In genomic region chr2:121358291-121358690, GRCh38 we compare ENCODE assay signal across 16 cellular contexts.
DNase-seq lines count a peak whose midpoint lies in the region; ATAC-seq and TF ChIP-seq lines count a peak whose summit lies in the region.
"Had no signal": no experiment of that assay in that cellular context is flagged by ENCODE, and none has a peak within 500 bp of the region (broad histone marks: within the 10 kb centered on the region; RNA-seq: fewer than 3 reads in every experiment).

No MANE protein-coding gene starts in this region.

- H3K27me3 Mint-ChIP-seq in HFFc6 (ENCODE audit: insufficient read depth) (no peaks in the 10 kb centered on the region; the same call in 1 of the 2 replicates), nephron progenitor cell (ENCODE audit: low read depth, poor library complexity) (no peaks in the 10 kb centered on the region)
- H3K27me3 Mint-ChIP-seq in central memory CD8-positive, alpha-beta T cell, result no peaks in the 10 kb centered on the region
- H3K27me3 Mint-ChIP-seq in CD8-positive, alpha-beta T cell (ENCODE audit: low read depth), result no peaks in the 10 kb centered on the region
- H3K27me3 Mint-ChIP-seq: CD4-positive, CD25-positive, alpha-beta regulatory T cell had no signal

- H3K27ac ChIP-seq in gastrocnemius medialis, result peak overlapping the region; percentile 6 to 79 (median 59)
- no peak overlapping the region for H3K27ac ChIP-seq in CD8-positive, alpha-beta T cell (ENCODE audit: low read depth, low read length)
- H3K27ac ChIP-seq: HL-60 had no signal

- H3K27ac Mint-ChIP-seq in HFFc6 (peak overlapping the region; percentile 2; the same call in 1 of the 2 replicates), nephron progenitor cell (no peak overlapping the region)
- peak overlapping the region; percentile 32 for H3K27ac Mint-ChIP-seq in central memory CD8-positive, alpha-beta T cell (ENCODE audit: low read depth)
- no peak overlapping the region for H3K27ac Mint-ChIP-seq in CD8-positive, alpha-beta T cell
- H3K27ac Mint-ChIP-seq: CD4-positive, CD25-positive, alpha-beta regulatory T cell; GM23338 had no signal

- CTCF ChIA-PET in CD8-positive, alpha-beta T cell (lab: Charles Lee), result interaction anchor here (0.8 kb wide), 1 partner anchor 51 kb away, joined by 3 read pairs; no protein-coding TSS in a partner anchor

- H3K36me3 Mint-ChIP-seq in HFFc6 (ENCODE audit: low read depth), result peaks cover 30% of the 10 kb centered on the region
- H3K36me3 Mint-ChIP-seq in central memory CD8-positive, alpha-beta T cell (ENCODE audit: insufficient read depth), result peaks cover 50% of the 10 kb centered on the region
- H3K36me3 Mint-ChIP-seq in nephron progenitor cell (ENCODE audit: low read depth), result peaks cover 43% of the 10 kb centered on the region
- peaks cover 85% of the 10 kb centered on the region for H3K36me3 Mint-ChIP-seq in CD8-positive, alpha-beta T cell

- peaks cover 0 to 40% of the 10 kb centered on the region in 2 donors for H3K36me3 ChIP-seq in gastrocnemius medialis
- peaks cover 37% of the 10 kb centered on the region for H3K36me3 ChIP-seq in CD8-positive, alpha-beta T cell (ENCODE audit: insufficient read depth, low read length)
- H3K36me3 ChIP-seq: BE2C had no signal

- peaks cover 28 to 36% of the 10 kb centered on the region in 2 donors for H3K4me1 ChIP-seq in gastrocnemius medialis
- no peaks in the 10 kb centered on the region for H3K4me1 ChIP-seq in CD8-positive, alpha-beta T cell (ENCODE audit: insufficient read depth, low read length)
- H3K4me1 ChIP-seq: BE2C had no signal

- ATAC-seq in central memory CD8-positive, alpha-beta T cell (replicated peaks; ENCODE audit: extremely low read depth, poor library complexity, severe bottlenecking), result no peak
- ATAC-seq in gastrocnemius medialis, result no peak
- no peak for ATAC-seq in CD8-positive, alpha-beta T cell
- ATAC-seq: GM23338 had no signal

- H3K4me1 Mint-ChIP-seq in HFFc6 (ENCODE audit: low read depth) (peaks cover 69% of the 10 kb centered on the region), nephron progenitor cell (peaks cover 5% of the 10 kb centered on the region)
- H3K4me1 Mint-ChIP-seq in central memory CD8-positive, alpha-beta T cell, result no peaks in the 10 kb centered on the region
- no peaks in the 10 kb centered on the region for H3K4me1 Mint-ChIP-seq in CD8-positive, alpha-beta T cell (ENCODE audit: low read depth)
- H3K4me1 Mint-ChIP-seq: GM23338 had no signal

- POLR2A ChIA-PET in CD8-positive, alpha-beta T cell (lab: Charles Lee), result no interaction called here

- DNase-seq in HFFc6 (no peak), M059J (ENCODE audit: low read depth) (peak; percentile 9), gastrocnemius medialis (no peak), G401 (ENCODE audit: low spot score) (no peak), nephron progenitor cell (no peak)
- DNase-seq in central memory CD8-positive, alpha-beta T cell (ENCODE audit: low spot score in 2 of 2), result no peak
- DNase-seq in CD8-positive, alpha-beta T cell, result no peak
- DNase-seq: ACHN; BE2C; C1 segment of cervical spinal cord; Caco-2; CD4-positive, CD25-positive, alpha-beta regulatory T cell; GF-D8; HCEC 1CT had no signal

- TF ChIP-seq POLR2A in gastrocnemius medialis (IDR thresholded peaks at IDR 0.05), result no peak

- H3K9me3 ChIP-seq in gastrocnemius medialis, result no peaks in the 10 kb centered on the region
- H3K9me3 ChIP-seq in CD8-positive, alpha-beta T cell (ENCODE audit: low read length), result no peaks in the 10 kb centered on the region
- H3K9me3 ChIP-seq: BE2C, Caco-2 had no signal

- H3K4me3 ChIP-seq in gastrocnemius medialis, result no peak overlapping the region
- H3K4me3 ChIP-seq in CD8-positive, alpha-beta T cell (ENCODE audit: low read depth, low read length), result no peak overlapping the region
- H3K4me3 ChIP-seq: GM23338 had no signal

- no peak overlapping the region for H3K4me3 Mint-ChIP-seq in HFFc6
- no peak overlapping the region for H3K4me3 Mint-ChIP-seq in central memory CD8-positive, alpha-beta T cell
- no peak overlapping the region for H3K4me3 Mint-ChIP-seq in nephron progenitor cell
- H3K4me3 Mint-ChIP-seq in CD8-positive, alpha-beta T cell, result no peak overlapping the region
- H3K4me3 Mint-ChIP-seq: CD4-positive, CD25-positive, alpha-beta regulatory T cell; GM23338 had no signal

- intact Hi-C loops in gastrocnemius medialis (cut with DNase I; ENCODE audit: low total_unique reads), result loop anchor here (5.0 to 10.0 kb wide), 2 partner anchors 161 to 423 kb away; no protein-coding TSS in a partner anchor
- intact Hi-C loops in CD8-positive, alpha-beta T cell (cut with DNase I, micrococcal nuclease), result no loop called here

- in situ Hi-C loops in gastrocnemius medialis (cut with MboI; ENCODE audit: low sequenced_read_pairs in 4 of 4) (loop anchor here in 3 of 4 donors (10.0 to 25.0 kb wide), 2 partner anchors 263 to 271 kb away; no protein-coding TSS in a partner anchor), G401 (cut with HindIII; ENCODE audit: low sequenced_read_pairs) (no loop called here)

- no peaks in the 10 kb centered on the region for H3K27me3 ChIP-seq in gastrocnemius medialis
- no peaks in the 10 kb centered on the region for H3K27me3 ChIP-seq in CD8-positive, alpha-beta T cell (ENCODE audit: insufficient read depth, low read length)
- H3K27me3 ChIP-seq: BE2C had no signal

- no peak for TF ChIP-seq CTCF in HFFc6 (IDR thresholded peaks at IDR 0.05)
- TF ChIP-seq CTCF in gastrocnemius medialis (IDR thresholded peaks at IDR 0.05 in 4 of 5, conservative IDR thresholded peaks at IDR 0.05 in 1 of 5), result no peak
- no peak for TF ChIP-seq CTCF in nephron progenitor cell (IDR thresholded peaks at IDR 0.05)
- TF ChIP-seq CTCF in CD8-positive, alpha-beta T cell (IDR thresholded peaks at IDR 0.05), result no peak

- no peaks in the 10 kb centered on the region for H3K9me3 Mint-ChIP-seq in HFFc6
- no peaks in the 10 kb centered on the region for H3K9me3 Mint-ChIP-seq in central memory CD8-positive, alpha-beta T cell
- H3K9me3 Mint-ChIP-seq in nephron progenitor cell, result no peaks in the 10 kb centered on the region
- H3K9me3 Mint-ChIP-seq in CD8-positive, alpha-beta T cell, result no peaks in the 10 kb centered on the region
- H3K9me3 Mint-ChIP-seq: CD4-positive, CD25-positive, alpha-beta regulatory T cell; GM23338 had no signal

Comparison
In these comparisons a context has a peak if more than half of its experiments do, and no peak if none do; other contexts are left out.
1. H3K27ac Mint-ChIP-seq: peak in HFFc6 (single experiment) and central memory CD8-positive, alpha-beta T cell (single experiment); none in nephron progenitor cell (single experiment) and CD8-positive, alpha-beta T cell (single experiment).